Comparison of ENCODE assay signal across 21 cellular contexts in the genomic region with DNA sequence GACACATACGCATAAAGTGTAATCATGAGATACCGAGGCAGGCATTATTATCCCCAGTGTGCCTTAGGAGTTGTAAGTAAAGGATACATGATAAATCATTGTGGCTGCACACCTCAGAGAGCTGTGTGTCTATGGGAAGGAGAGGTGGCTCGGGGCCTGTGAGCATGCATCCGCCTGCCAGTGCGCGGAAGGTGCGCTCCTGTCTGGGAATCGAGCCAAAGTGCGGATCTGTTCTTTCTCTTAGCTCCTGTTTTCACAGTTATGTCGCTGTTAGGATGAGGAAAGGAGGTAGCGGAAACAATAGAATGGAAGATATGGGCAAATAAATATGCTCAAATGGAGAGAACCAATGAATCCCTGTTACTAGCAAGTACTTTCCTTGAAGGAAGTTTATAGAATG.
"Had no signal": no experiment of that assay in that cellular context is flagged by ENCODE, and none has a peak within 500 bp of the region (broad histone marks: within the 10 kb centered on the region; RNA-seq: fewer than 3 reads in every experiment).

No MANE protein-coding gene starts in this region.

- ATAC-seq: activated CD4-positive, alpha-beta T cell treated with anti-CD3 and anti-CD28 coated beads for 36 hours; activated T-cell treated with anti-CD3 and anti-CD28 coated beads, Interleukin-2, amount 50 U/mL, for 4 hours; gastroesophageal sphincter; left lung; natural killer cell; stimulated activated naive CD8-positive, alpha-beta T cell treated with anti-CD3 and anti-CD28 coated beads, Interleukin-15, Interleukin-2, amounts not matched to agents 100 U/mL and 50 U/mL, for 24 hours; T-helper 17 cell had no signal

- DNase-seq: activated B cell treated with CpG ODN at 0.5 μM for 24 hours; activated CD4-positive, alpha-beta T cell treated with anti-CD3 and anti-CD28 coated beads for 36 hours; activated CD4-positive, alpha-beta T cell treated with anti-CD3 and anti-CD28 coated beads, Interleukin-2, amount 50 U/mL, for 4 hours; activated CD8-positive, alpha-beta memory T cell treated with anti-CD3 and anti-CD28 coated beads for 24 hours; activated CD8-positive, alpha-beta memory T cell treated with anti-CD3 and anti-CD28 coated beads, Interleukin-2, amount 50 U/mL, for 48 hours; activated naive CD4-positive, alpha-beta T cell treated with Interleukin-2 at 50 U/mL for 16 hours; activated naive CD8-positive, alpha-beta T cell treated with anti-CD3 and anti-CD28 coated beads for 36 hours; activated T-cell treated with anti-CD3 and anti-CD28 coated beads, Interleukin-2, amount 50 U/mL, for 4 hours; cortex of kidney; endodermal cell; esophagus squamous epithelium; head of caudate nucleus; kidney; left lung; midbrain; natural killer cell; retina; stimulated activated CD4-positive, alpha-beta T cell treated with anti-CD3 and anti-CD28 coated beads, Interleukin-4, amount 100 ng/mL, for 24 hours; stimulated activated naive CD8-positive, alpha-beta T cell treated with anti-CD3 and anti-CD28 coated beads, Interleukin-15, Interleukin-2, amounts not matched to agents 100 U/mL and 50 U/mL, for 24 hours; T-helper 17 cell had no signal
